Comparison of ENCODE assay signal across 23 cellular contexts in genomic region chr6:26129656-26130055, GRCh38. TPM values are rescaled to one million over a fixed set of nuclear protein-coding genes. Genes with fewer than 3 reads are reported as not detected.
DNase-seq lines count a peak whose midpoint lies in the region; ATAC-seq, FAIRE-seq and TF ChIP-seq lines count a peak whose summit lies in the region.
"Had no signal": no experiment of that assay in that cellular context is flagged by ENCODE, and none has a peak within 500 bp of the region (broad histone marks: within the 10 kb centered on the region; RNA-seq: fewer than 3 reads in every experiment).

No MANE protein-coding gene starts in this region.

- peaks cover 29% of the 10 kb centered on the region; the same call in 1 of the 2 replicates for H3F3A ChIP-seq in PC-9 (ENCODE audit: insufficient read depth, low read depth)

- no peak overlapping the region for H3K4me3 ChIP-seq in A549
- no peak overlapping the region for H3K4me3 ChIP-seq in CD8-positive, alpha-beta T cell (ENCODE audit: low read depth, low read length)
- H3K4me3 ChIP-seq in SK-N-MC: no peak overlapping the region
- no peak overlapping the region for H3K4me3 ChIP-seq in hepatocyte
- no peak overlapping the region for H3K4me3 ChIP-seq in PC-9
- H3K4me3 ChIP-seq: coronary artery, mucosa of descending colon, upper lobe of left lung had no signal

- no peaks in the 10 kb centered on the region for H3K9me3 Mint-ChIP-seq in CD8-positive, alpha-beta T cell
- H3K9me3 Mint-ChIP-seq in H9: peaks cover 2 to 3% of the 10 kb centered on the region in 2 experiments; a peak in 3 of 5 replicates
- no peaks in the 10 kb centered on the region for H3K9me3 Mint-ChIP-seq in mesothelial cell of epicardium
- H3K9me3 Mint-ChIP-seq: stimulated activated naive B cell treated with anti-CD40 and anti-IgM and Interleukin-4, amounts not matched to agents 10 μg/mL and 1 μg/mL and 100 μg/mL, for 72 hours had no signal

- no peak for DNase-seq in A549 (ENCODE audit: low read depth in 1 of 2, low spot score in 1 of 2)
- no peak for DNase-seq in CD8-positive, alpha-beta T cell
- no peak for DNase-seq in SK-N-MC (ENCODE audit: low read depth, low spot score)
- DNase-seq in hepatocyte (ENCODE audit: low spot score): no peak
- DNase-seq in H9: no peak
- no peak for DNase-seq in mesothelial cell of epicardium (ENCODE audit: low spot score in 2 of 2, unreplicated experiment in 2 of 2)
- no peak for DNase-seq in PC-9
- DNase-seq: activated CD4-positive, CD25-positive, alpha-beta regulatory T cell; activated gamma-delta T cell; Calu3; foreskin keratinocyte; GOT3; KG1; mucosa of descending colon; NCI-H524 treated with DMSO at 0.1 percent for 48 hours; right lobe of liver; SHP77 treated with DMSO at 0.1 percent for 48 hours; stimulated activated naive B cell treated with anti-CD40 and anti-IgM and Interleukin-4, amounts not matched to agents 10 μg/mL and 1 μg/mL and 100 μg/mL, for 72 hours; upper lobe of left lung had no signal

- no peaks in the 10 kb centered on the region for H3K27me3 Mint-ChIP-seq in CD8-positive, alpha-beta T cell (ENCODE audit: low read depth)
- no peaks in the 10 kb centered on the region for H3K27me3 Mint-ChIP-seq in H9 (ENCODE audit: low read depth)
- no peaks in the 10 kb centered on the region for H3K27me3 Mint-ChIP-seq in mesothelial cell of epicardium (ENCODE audit: low read depth)
- H3K27me3 Mint-ChIP-seq: stimulated activated naive B cell treated with anti-CD40 and anti-IgM and Interleukin-4, amounts not matched to agents 10 μg/mL and 1 μg/mL and 100 μg/mL, for 72 hours had no signal

- H3K4ac ChIP-seq in H9 (ENCODE audit: low read depth, low read length): no peak overlapping the region

- no peak overlapping the region for H3K27ac ChIP-seq in A549
- no peak overlapping the region for H3K27ac ChIP-seq in CD8-positive, alpha-beta T cell (ENCODE audit: low read depth, low read length)
- peak overlapping the region; percentile 85 for H3K27ac ChIP-seq in SK-N-MC
- H3K27ac ChIP-seq in hepatocyte: no peak overlapping the region
- H3K27ac ChIP-seq in H9 (ENCODE audit: insufficient read length, low read depth, low read length): no peak overlapping the region
- no peak overlapping the region for H3K27ac ChIP-seq in PC-9
- H3K27ac ChIP-seq: coronary artery, foreskin keratinocyte, HL-60, right lobe of liver, upper lobe of left lung had no signal

- H3K56ac ChIP-seq in H9 (ENCODE audit: insufficient read length, low read depth, low read length): no peak overlapping the region

- no peak overlapping the region for H2BK120ac ChIP-seq in H9 (ENCODE audit: low read depth, low read length, poor library complexity, severe bottlenecking)

- H2BK12ac ChIP-seq in H9 (ENCODE audit: insufficient read length, low read depth, low read length): no peak overlapping the region

- H3K14ac ChIP-seq in H9 (ENCODE audit: insufficient read depth, low read length): no peak overlapping the region

- H3K4me3 Mint-ChIP-seq in CD8-positive, alpha-beta T cell: no peak overlapping the region
- no peak overlapping the region for H3K4me3 Mint-ChIP-seq in H9
- no peak overlapping the region for H3K4me3 Mint-ChIP-seq in mesothelial cell of epicardium

- H3K23ac ChIP-seq in H9 (ENCODE audit: insufficient read length, low read depth, low read length): no peak overlapping the region

- H3K27me3 ChIP-seq in CD8-positive, alpha-beta T cell (ENCODE audit: insufficient read depth, low read length): no peaks in the 10 kb centered on the region
- no peaks in the 10 kb centered on the region for H3K27me3 ChIP-seq in hepatocyte
- no peaks in the 10 kb centered on the region for H3K27me3 ChIP-seq in H9 (ENCODE audit: insufficient read depth, low read length)
- no peaks in the 10 kb centered on the region for H3K27me3 ChIP-seq in PC-9 (ENCODE audit: insufficient read depth, low read depth)
- H3K27me3 ChIP-seq: foreskin keratinocyte, right lobe of liver, upper lobe of left lung had no signal

- H3T11ph ChIP-seq in H9 (ENCODE audit: low read length): no peak overlapping the region

- no peak overlapping the region for H2AK5ac ChIP-seq in H9 (ENCODE audit: insufficient read length, low read length)

- peaks cover 3% of the 10 kb centered on the region for H3K23me2 ChIP-seq in H9 (ENCODE audit: insufficient read length, low read depth, low read length, poor library complexity, severe bottlenecking)

- no peak overlapping the region for H2BK15ac ChIP-seq in H9 (ENCODE audit: low read depth, low read length)

- no peak for ATAC-seq in A549
- ATAC-seq in CD8-positive, alpha-beta T cell: peak; percentile 15
- ATAC-seq in HG02678 (IDR thresholded peaks at IDR 0.05; ENCODE audit: unreplicated experiment): no peak
- ATAC-seq: foreskin keratinocyte; mucosa of descending colon; right lobe of liver; stimulated activated naive B cell treated with anti-CD40 and anti-IgM and Interleukin-4, amounts not matched to agents 10 μg/mL and 1 μg/mL and 100 μg/mL, for 72 hours had no signal

- peaks cover 67% of the 10 kb centered on the region for H3K36me3 Mint-ChIP-seq in CD8-positive, alpha-beta T cell
- peaks cover 1 to 13% (median 9%) of the 10 kb centered on the region in 3 experiments for H3K36me3 Mint-ChIP-seq in H9 (ENCODE audit: insufficient read depth in 1 of 3, low read depth in 3 of 3)
- peaks cover 7% of the 10 kb centered on the region for H3K36me3 Mint-ChIP-seq in mesothelial cell of epicardium

- FAIRE-seq in A549 (lab: Jason Lieb, UNC): no peak
- FAIRE-seq: endothelial cell of umbilical vein had no signal

- 100% methylated on average over 1 of the region's 1 CpG for WGBS in A549 (ENCODE audit: missing lambda C conversion rate)
- WGBS in hepatocyte (ENCODE audit: low lambda C conversion rate, missing lambda C conversion rate): 82% methylated on average over 1 of the region's 1 CpG
- WGBS in H9 (ENCODE audit: extremely low coverage, insufficient read length, low lambda C conversion rate): no CpG with 5 or more reads among the region's 1 CpG

- H3K9me3 ChIP-seq in A549: no peaks in the 10 kb centered on the region
- no peaks in the 10 kb centered on the region for H3K9me3 ChIP-seq in CD8-positive, alpha-beta T cell (ENCODE audit: low read length)
- no peaks in the 10 kb centered on the region for H3K9me3 ChIP-seq in SK-N-MC (ENCODE audit: low read depth, low read length)
- no peaks in the 10 kb centered on the region for H3K9me3 ChIP-seq in hepatocyte (ENCODE audit: low read depth)
- no peaks in the 10 kb centered on the region for H3K9me3 ChIP-seq in H9 (ENCODE audit: control insufficient read depth, low read depth, low read length)
- H3K9me3 ChIP-seq in PC-9 (ENCODE audit: insufficient read depth, low read depth): no peaks in the 10 kb centered on the region
- H3K9me3 ChIP-seq: mucosa of descending colon, right lobe of liver, upper lobe of left lung had no signal

- CTCF ChIA-PET in A549 (lab: Yijun Ruan, JAX) (interaction anchor here (1.8 kb wide), 1 partner anchor 27 kb away, joined by 3 read pairs; a partner anchor contains a TSS), PC-9 (lab: Charles Lee) (no interaction called here)
- CTCF ChIA-PET in CD8-positive, alpha-beta T cell (lab: Charles Lee): no interaction called here

- POLR2A ChIA-PET in A549 (lab: Yijun Ruan, JAX) (no interaction called here), PC-9 (lab: Charles Lee; ENCODE audit: unreplicated experiment) (interaction anchor here (0.7 kb wide), 1 partner anchor 41 kb away, joined by 13 read pairs; no protein-coding TSS in a partner anchor)
- POLR2A ChIA-PET in CD8-positive, alpha-beta T cell (lab: Charles Lee): interaction anchor here (9.6 kb wide), 1 partner anchor 30 kb away, joined by 1910 read pairs; a partner anchor contains a TSS

- no peaks in the 10 kb centered on the region for H3K79me1 ChIP-seq in H9 (ENCODE audit: insufficient read depth, low read depth, low read length, poor library complexity, severe bottlenecking)

- BruUV-seq in PC-9 (replicated peaks; lab: Mats Ljungman, UMichigan): no TSS peak

- no peaks in the 10 kb centered on the region for H3K36me3 ChIP-seq in CD8-positive, alpha-beta T cell (ENCODE audit: insufficient read depth, low read length)
- peaks cover 15% of the 10 kb centered on the region for H3K36me3 ChIP-seq in SK-N-MC (ENCODE audit: insufficient read depth, low read length)
- H3K36me3 ChIP-seq in hepatocyte (replicated peaks; ENCODE audit: insufficient read depth, low read depth): no peaks in the 10 kb centered on the region
- H3K36me3 ChIP-seq in PC-9 (ENCODE audit: low read depth): peaks cover 5% of the 10 kb centered on the region; the same call in 1 of the 2 replicates

- intact Hi-C loops in CD8-positive, alpha-beta T cell (cut with DNase I, micrococcal nuclease): loop anchor here in 1 of 2 experiments (1.0 kb wide), 1 partner anchor 26 kb away; no protein-coding TSS in a partner anchor
- intact Hi-C loops in PC-9 (cut with micrococcal nuclease; ENCODE audit: unreplicated experiment): no loop called here

- no peak overlapping the region for H2AFZ ChIP-seq in hepatocyte
- no peak overlapping the region for H2AFZ ChIP-seq in H9 (ENCODE audit: low read length)
- H2AFZ ChIP-seq in PC-9: no peak overlapping the region

- peaks cover 60% of the 10 kb centered on the region for H3K4me1 Mint-ChIP-seq in CD8-positive, alpha-beta T cell (ENCODE audit: low read depth)
- H3K4me1 Mint-ChIP-seq in H9 (peaks cover 16 to 22% of the 10 kb centered on the region in 2 experiments), mesothelial cell of epicardium (peaks cover 15% of the 10 kb centered on the region)

- TF ChIP-seq POLR2A in A549 (IDR thresholded peaks at IDR 0.05; ENCODE audit: low read length): no peak

- H3K18ac ChIP-seq in H9 (ENCODE audit: insufficient read length, low read depth, low read length): no peak overlapping the region

- no peak for TF ChIP-seq EP300 in A549 (IDR thresholded peaks at IDR 0.05)

- no peak overlapping the region for H4K5ac ChIP-seq in H9 (ENCODE audit: insufficient read length, low read depth, low read length)

- no peak for TF ChIP-seq RAD21 in A549 (conservative IDR thresholded peaks at IDR 0.05 in 1 of 2, IDR thresholded peaks at IDR 0.05 in 1 of 2)

- TF ChIP-seq CTCF in A549 (IDR thresholded peaks at IDR 0.05) (no peak), hepatocyte (IDR thresholded peaks at IDR 0.05; ENCODE audit: poor library complexity) (no peak), H9 (conservative IDR thresholded peaks at IDR 0.05) (no peak), mesothelial cell of epicardium (IDR thresholded peaks at IDR 0.05; ENCODE audit: unreplicated experiment) (no peak), PC-9 (conservative IDR thresholded peaks at IDR 0.05) (no peak)
- TF ChIP-seq CTCF in CD8-positive, alpha-beta T cell (IDR thresholded peaks at IDR 0.05): no peak

- H4K20me1 ChIP-seq in hepatocyte (ENCODE audit: insufficient read depth, poor library complexity, severe bottlenecking) (peaks cover 99% of the 10 kb centered on the region), H9 (ENCODE audit: control insufficient read depth, insufficient read depth, insufficient read length) (no peaks in the 10 kb centered on the region), PC-9 (ENCODE audit: insufficient read depth) (peaks cover 12% of the 10 kb centered on the region)

- peaks cover 98% of the 10 kb centered on the region for H3K79me2 ChIP-seq in hepatocyte
- H3K79me2 ChIP-seq in H9 (ENCODE audit: insufficient read depth, low read length): peaks cover 6% of the 10 kb centered on the region; the same call in 1 of the 2 replicates
- H3K79me2 ChIP-seq in PC-9 (ENCODE audit: low read depth): peaks cover 38% of the 10 kb centered on the region

- H2BK20ac ChIP-seq in H9 (ENCODE audit: low read depth, low read length, poor library complexity, severe bottlenecking): no peak overlapping the region

- H2BK5ac ChIP-seq in H9 (ENCODE audit: insufficient read length, low read length): no peak overlapping the region

- H4K8ac ChIP-seq in H9 (replicated peaks; ENCODE audit: insufficient read length, low read depth, low read length): no peak overlapping the region

- H4K91ac ChIP-seq in H9 (ENCODE audit: insufficient read length, low read depth, low read length): no peak overlapping the region

- peak overlapping the region; percentile 47 for H3K27ac Mint-ChIP-seq in CD8-positive, alpha-beta T cell
- H3K27ac Mint-ChIP-seq in H9: no peak overlapping the region; a peak in 1 of 7 replicates
- H3K27ac Mint-ChIP-seq in mesothelial cell of epicardium: no peak overlapping the region
- H3K27ac Mint-ChIP-seq: stimulated activated naive B cell treated with anti-CD40 and anti-IgM and Interleukin-4, amounts not matched to agents 10 μg/mL and 1 μg/mL and 100 μg/mL, for 72 hours had no signal

- H3K4me1 ChIP-seq in A549: peaks cover 45% of the 10 kb centered on the region; the same call in 2 of the 3 replicates
- peaks cover 34% of the 10 kb centered on the region for H3K4me1 ChIP-seq in CD8-positive, alpha-beta T cell (ENCODE audit: insufficient read depth, low read length)
- peaks cover 17% of the 10 kb centered on the region for H3K4me1 ChIP-seq in hepatocyte (ENCODE audit: insufficient read depth)
- no peaks in the 10 kb centered on the region for H3K4me1 ChIP-seq in H9 (ENCODE audit: insufficient read depth, low read length)
- peaks cover 38% of the 10 kb centered on the region for H3K4me1 ChIP-seq in PC-9 (replicated peaks; ENCODE audit: insufficient read depth)

- H3K4me2 ChIP-seq in A549 (peak overlapping the region; percentile 73; the same call in 2 of the 3 replicates), hepatocyte (peak overlapping the region; percentile 78), H9 (ENCODE audit: insufficient read depth, insufficient read length, low read length) (no peak overlapping the region), PC-9 (no peak overlapping the region)

- H3K9ac ChIP-seq in SK-N-MC (ENCODE audit: insufficient read length): no peak overlapping the region
- no peak overlapping the region for H3K9ac ChIP-seq in H9 (ENCODE audit: extremely low read depth, insufficient read length, low read length)

- H3K9me2 ChIP-seq in hepatocyte (replicated peaks; ENCODE audit: insufficient read depth) (no peaks in the 10 kb centered on the region), PC-9 (ENCODE audit: insufficient read depth) (no peaks in the 10 kb centered on the region)

RNA-seq across cellular contexts. Expression of gene HFE, which starts 42.4 kb away (rescaled TPM):
- polyA plus RNA-seq in A549 (2011; rRNA removed) (31.7 and 35.9 TPM in 2 replicates), A549 (2017; fragmentation: RNase III; extraction: RNeasy Plus Mini Kit Qiagen cat#74134 plus additional on column Dnase treatment) (15.5 to 19.9 TPM (median 18.1 TPM) in 3 replicates), hepatocyte (3.6 and 4.5 TPM in 2 replicates)
- 14.3 and 14.8 TPM in 2 replicates for polyA plus RNA-seq in A549 (2012; cell fraction: cytosol; rRNA removed)
- 16.5 and 16.8 TPM in 2 replicates for polyA plus RNA-seq in A549 (2012; cell fraction: nucleus; rRNA removed)
- 25.1 and 35.6 TPM in 2 replicates for polyA minus RNA-seq in A549 (2011; rRNA and poly(A)+ RNA removed)
- under 1 TPM; 0.30 to 0.44 TPM for total RNA-seq in CD8-positive, alpha-beta T cell
- total RNA-seq in hepatocyte (5.6 and 7.4 TPM in 2 replicates), H9 (2021) (0.29 and 0.98 TPM in 2 replicates), mesothelial cell of epicardium (7.0 to 8.3 TPM (median 8.3 TPM) in 3 replicates), PC-9 (2021) (33.3 and 46.0 TPM in 2 replicates)

Comparison
In these comparisons a context has a peak if more than half of its experiments do, and no peak if none do; other contexts are left out.
1. H3K4me2 ChIP-seq: peak in A549 (single experiment) and hepatocyte (single experiment); none in H9 (single experiment) and PC-9 (single experiment).